Comparison of ENCODE assay signal across 9 cellular contexts in the genomic region with DNA sequence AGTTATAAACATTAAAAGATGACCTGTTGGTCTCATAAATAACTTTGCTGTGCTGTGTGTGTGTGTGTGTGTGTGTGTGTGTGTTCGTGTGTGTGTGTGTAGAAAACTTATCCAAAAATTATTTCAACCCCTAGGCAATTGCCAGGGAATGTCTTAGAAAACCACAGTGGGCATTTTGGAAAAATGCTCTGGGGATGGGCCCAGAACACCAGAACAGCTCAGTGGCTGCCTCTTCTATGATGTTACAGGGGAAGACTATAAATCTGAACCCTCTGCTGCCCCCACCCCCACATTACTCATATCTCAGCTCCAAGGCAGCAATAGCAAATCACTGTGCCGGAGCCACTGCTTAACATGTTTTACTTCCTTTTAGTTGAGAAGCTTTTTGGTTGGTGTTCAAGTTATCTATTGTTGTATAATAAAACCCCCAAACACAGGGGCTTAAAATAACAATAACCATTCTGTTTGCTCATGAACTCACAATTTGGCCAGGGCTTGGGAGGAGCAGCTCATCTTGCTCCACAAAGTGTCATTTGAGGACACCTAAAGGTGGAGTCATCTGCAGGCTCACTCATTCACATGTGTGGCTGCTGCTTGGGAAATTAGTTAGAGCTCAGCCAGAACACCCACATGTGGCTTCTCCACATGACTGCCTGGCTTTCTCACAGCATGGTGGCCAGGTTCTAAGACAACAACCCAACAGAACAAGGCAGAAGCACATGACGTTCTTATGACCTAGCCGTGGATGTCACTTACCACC. TPM values are rescaled to one million over a fixed set of nuclear protein-coding genes. Genes with fewer than 3 reads are reported as not detected.
DNase-seq lines count a peak whose midpoint lies in the region; ATAC-seq and TF ChIP-seq lines count a peak whose summit lies in the region.
"Had no signal": no experiment of that assay in that cellular context is flagged by ENCODE, and none has a peak within 500 bp of the region (broad histone marks: within the 10 kb centered on the region; RNA-seq: fewer than 3 reads in every experiment).

No MANE protein-coding gene starts in this region.

- H3K27ac ChIP-seq in ACC112 (ENCODE audit: low read depth, low read length): peak overlapping the region; percentile 98
- peak overlapping the region; percentile 22 for H3K27ac ChIP-seq in foreskin keratinocyte

- peak; percentile 72 for ATAC-seq in foreskin keratinocyte
- ATAC-seq in HG03108 (IDR thresholded peaks at IDR 0.05; ENCODE audit: unreplicated experiment): no peak

- DNase-seq in GM20000 (ENCODE audit: low spot score) (peak; percentile 19), RPMI7951 (ENCODE audit: low read depth) (peak; percentile 97), foreskin keratinocyte (peak; percentile 44 to 78), C1 segment of cervical spinal cord (lab: John Stamatoyannopoulos, UW) (no peak), DMS53 treated with DMSO at 0.1 percent for 48 hours (lab: John Stamatoyannopoulos, UW; ENCODE audit: unreplicated experiment) (no peak), NCI-H774 (lab: John Stamatoyannopoulos, UW) (no peak)
- DNase-seq: hippocampal formation had no signal

- peak overlapping the region; percentile 40; the same call in 1 of the 2 replicates for H3K4me3 ChIP-seq in ACC112 (ENCODE audit: low read depth, low read length)

- no peaks in the 10 kb centered on the region for H3K27me3 ChIP-seq in ACC112 (ENCODE audit: insufficient read depth, low read length)
- no peaks in the 10 kb centered on the region for H3K27me3 ChIP-seq in foreskin keratinocyte

- peak overlapping the region; percentile 11 for H2AFZ ChIP-seq in ACC112 (ENCODE audit: low read length, unreplicated experiment)

- no peaks in the 10 kb centered on the region for H3K36me3 ChIP-seq in ACC112 (ENCODE audit: insufficient read depth, low read length)

- TF ChIP-seq CTCF in GM20000 (IDR thresholded peaks at IDR 0.05; ENCODE audit: extremely low read depth, missing control alignments) (no peak), foreskin keratinocyte (conservative IDR thresholded peaks at IDR 0.05) (no peak)

- no peaks in the 10 kb centered on the region for H3K79me2 ChIP-seq in ACC112 (ENCODE audit: control insufficient read depth, insufficient read depth, low read length, unreplicated experiment)

- H3K4me1 ChIP-seq in ACC112 (ENCODE audit: control insufficient read depth, insufficient read depth, low read length, unreplicated experiment): peaks cover 60% of the 10 kb centered on the region
- H3K4me1 ChIP-seq in foreskin keratinocyte: peaks cover 18% of the 10 kb centered on the region

RNA-seq across cellular contexts. Expression of gene ACTBL2, which starts 40.4 kb away (rescaled TPM):
- 0.10 and 0.24 TPM in 2 replicates for total RNA-seq in RPMI7951 (2014; rRNA removed; shearing (Covaris generic))
- 0.04 TPM in 1 of 2 replicates, not detected in the other for total RNA-seq in foreskin keratinocyte
- not detected in 2 replicates for polyA plus RNA-seq in foreskin keratinocyte

Comparison
In these comparisons a context has a peak if more than half of its experiments do, and no peak if none do; other contexts are left out.
1. DNase-seq: peak in GM20000 (single experiment), RPMI7951 (single experiment) and foreskin keratinocyte (2 of 2); none in C1 segment of cervical spinal cord (0 of 14), DMS53 treated with DMSO at 0.1 percent for 48 hours (single experiment) and NCI-H774 (single experiment).